ENCODE assay signal across 11 cellular contexts in the genomic region with DNA sequence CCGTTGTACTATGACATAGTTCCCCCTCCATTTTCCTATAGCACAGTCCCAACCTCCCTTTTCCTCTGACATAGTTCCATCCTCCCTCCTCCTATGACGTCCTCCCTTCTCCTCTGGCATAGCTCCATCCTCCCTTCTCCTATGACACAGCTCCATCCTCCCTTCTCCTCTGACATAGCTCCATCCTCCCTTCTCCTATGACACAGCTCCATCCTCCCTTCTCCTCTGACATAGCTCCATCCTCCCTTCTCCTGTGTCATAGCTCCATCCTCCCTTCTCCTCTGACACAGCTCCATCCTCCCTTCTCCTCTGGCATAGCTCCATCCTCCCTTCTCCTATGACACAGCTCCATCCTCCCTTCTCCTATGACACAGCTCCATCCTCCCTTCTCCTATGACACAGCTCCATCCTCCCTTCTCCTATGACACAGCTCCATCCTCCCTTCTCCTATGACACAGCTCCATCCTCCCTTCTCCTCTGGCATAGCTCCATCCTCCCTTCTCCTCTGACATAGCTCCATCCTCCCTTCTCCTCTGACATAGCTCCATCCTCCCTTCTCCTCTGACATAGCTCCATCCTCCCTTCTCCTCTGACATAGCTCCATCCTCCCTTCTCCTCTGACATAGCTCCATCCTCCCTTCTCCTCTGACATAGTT. TPM values are rescaled to one million over a fixed set of nuclear protein-coding genes. Genes with fewer than 3 reads are reported as not detected.
"Had no signal": no experiment of that assay in that cellular context is flagged by ENCODE, and none has a peak within 500 bp of the region (broad histone marks: within the 10 kb centered on the region; RNA-seq: fewer than 3 reads in every experiment).

No MANE protein-coding gene starts in this region.

RNA-seq across cellular contexts. Expression of gene TNFRSF6B, which starts 26.6 kb away (rescaled TPM):
- total RNA-seq: activated B cell treated with CpG ODN at 0.5 μM for 24 hours; activated CD4-positive, alpha-beta memory T cell treated with anti-CD3 and anti-CD28 coated beads for 36 hours; activated CD8-positive, alpha-beta memory T cell treated with anti-CD3 and anti-CD28 coated beads for 36 hours; activated CD8-positive, alpha-beta memory T cell treated with anti-CD3 and anti-CD28 coated beads, Interleukin-2, amount 10 ng/mL, durations not matched to agents 7 days and 5 days; activated CD8-positive, alpha-beta T cell treated with anti-CD3 and anti-CD28 coated beads, Interleukin-2, amount 10 ng/mL, durations not matched to agents 7 days and 5 days; activated naive CD4-positive, alpha-beta T cell treated with anti-CD3 and anti-CD28 coated beads, Interleukin-2, amount 50 U/mL, for 72 hours; activated naive CD8-positive, alpha-beta T cell treated with anti-CD3 and anti-CD28 coated beads, Interleukin-2, amount 10 ng/mL, durations not matched to agents 7 days and 5 days; cardiac septum; endodermal cell; frontal cortex; T-helper 1 cell treated with Interleukin-12 subunit alpha and Interleukin-12 subunit beta and Interleukin-4 antibody, amounts not matched to agents 30 ng/mL and 1 ng/mL, for 36 hours had no signal
